12 cellular contexts compared by ENCODE assay signal in the genomic region with DNA sequence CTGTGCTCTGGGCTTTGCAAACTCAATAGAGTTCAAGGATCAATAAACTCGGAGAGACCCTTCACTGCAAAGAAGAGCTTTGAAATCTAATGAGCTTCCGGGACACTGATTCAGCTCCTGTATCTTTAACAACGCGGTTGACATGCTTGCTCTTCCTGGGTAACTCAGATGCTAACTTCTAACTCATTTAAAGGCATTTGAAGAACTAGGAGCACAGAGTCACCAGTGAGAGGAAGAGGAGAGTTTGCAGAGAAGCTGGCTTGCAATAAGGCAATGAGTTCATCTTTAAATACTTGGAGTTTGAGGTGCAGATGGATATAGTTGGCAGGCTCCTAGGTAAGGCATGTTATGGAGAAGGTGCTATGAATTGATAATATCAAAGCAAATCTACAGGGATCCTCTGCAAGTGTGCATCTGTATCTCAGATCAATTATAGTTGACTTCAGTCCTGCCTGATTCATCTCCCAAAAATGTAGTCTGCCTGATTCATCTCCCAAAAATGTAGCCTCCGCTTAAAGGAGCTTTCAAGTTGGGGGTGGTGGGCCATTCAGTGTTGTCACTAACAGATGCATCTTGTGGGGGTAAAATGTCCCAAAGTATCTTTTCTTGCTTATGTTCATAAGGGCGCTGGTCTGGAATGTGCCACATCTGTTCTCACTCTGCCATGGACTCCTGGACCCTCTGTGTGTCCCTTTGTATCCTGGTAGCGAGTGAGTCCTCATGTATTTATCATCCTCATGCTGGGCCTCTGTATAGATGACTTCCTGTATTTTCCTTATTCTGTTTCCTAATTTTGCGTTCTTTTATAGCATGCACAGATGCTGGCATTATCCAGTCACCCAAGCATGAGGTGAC.
A peak's percentile ranks its signal among the peaks of the same experiment; 100 is the strongest.
DNase-seq lines count a peak whose midpoint lies in the region; TF ChIP-seq lines count a peak whose summit lies in the region.
"Had no signal": no experiment of that assay in that cellular context is flagged by ENCODE, and none has a peak within 500 bp of the region (broad histone marks: within the 10 kb centered on the region; RNA-seq: fewer than 3 reads in every experiment).

No MANE protein-coding gene starts in this region.

- TF ChIP-seq CTCF in AG10803 (conservative IDR thresholded peaks at IDR 0.05; ENCODE audit: low read length), result no peak
- TF ChIP-seq CTCF in HFFc6 (IDR thresholded peaks at IDR 0.05), result no peak
- no peak for TF ChIP-seq CTCF in GM10266 (IDR thresholded peaks at IDR 0.05; ENCODE audit: control insufficient read depth, insufficient read depth, low read depth, missing control alignments)

- peak; percentile 82 for DNase-seq in AG10803 (ENCODE audit: low read depth)
- DNase-seq in HFFc6, result peak; percentile 78
- DNase-seq in T1000 (lab: John Stamatoyannopoulos, UW), result peak; percentile 37
- DNase-seq in foreskin melanocyte, result peak; percentile 30
- DNase-seq in stimulated activated CD4-positive, alpha-beta T cell treated with anti-CD3 and anti-CD28 coated beads, Interleukin-4, amount 100 ng/mL, for 24 hours, result no peak
- no peak for DNase-seq in inferior parietal cortex (ENCODE audit: extremely low spot score)
- no peak for DNase-seq in GM10266 (ENCODE audit: extremely low spot score)
- DNase-seq in HuH-7.5 (ENCODE audit: low spot score), result no peak
- DNase-seq: lower lobe of right lung, NCI-H1436, SHP77 treated with DMSO at 0.1 percent for 48 hours, spleen had no signal

- peak overlapping the region; percentile 91 for H3K27ac Mint-ChIP-seq in HFFc6

- peaks cover 3% of the 10 kb centered on the region; the same call in 1 of the 2 replicates for H3K9me3 Mint-ChIP-seq in HFFc6

- no peaks in the 10 kb centered on the region for H3K27me3 Mint-ChIP-seq in HFFc6 (ENCODE audit: insufficient read depth)

- H3K36me3 Mint-ChIP-seq in HFFc6 (ENCODE audit: low read depth), result peaks cover 4% of the 10 kb centered on the region; the same call in 1 of the 2 replicates

- H3K4me1 Mint-ChIP-seq in HFFc6 (ENCODE audit: low read depth), result peaks cover 92% of the 10 kb centered on the region

- peak overlapping the region; percentile 46 for H3K4me3 Mint-ChIP-seq in HFFc6

- H3K4me3 ChIP-seq in AG10803 (ENCODE audit: low read length), result no peak overlapping the region
- H3K4me3 ChIP-seq: lower lobe of right lung, spleen had no signal

Comparison
In these comparisons a context has a peak if more than half of its experiments do, and no peak if none do; other contexts are left out.
1. DNase-seq: peak in AG10803 (single experiment), HFFc6 (single experiment), T1000 (single experiment) and foreskin melanocyte (single experiment); none in stimulated activated CD4-positive, alpha-beta T cell treated with anti-CD3 and anti-CD28 coated beads, Interleukin-4, amount 100 ng/mL, for 24 hours (single experiment), inferior parietal cortex (single experiment), GM10266 (single experiment) and HuH-7.5 (single experiment).